12 cellular contexts compared by ENCODE assay signal in the genomic region with DNA sequence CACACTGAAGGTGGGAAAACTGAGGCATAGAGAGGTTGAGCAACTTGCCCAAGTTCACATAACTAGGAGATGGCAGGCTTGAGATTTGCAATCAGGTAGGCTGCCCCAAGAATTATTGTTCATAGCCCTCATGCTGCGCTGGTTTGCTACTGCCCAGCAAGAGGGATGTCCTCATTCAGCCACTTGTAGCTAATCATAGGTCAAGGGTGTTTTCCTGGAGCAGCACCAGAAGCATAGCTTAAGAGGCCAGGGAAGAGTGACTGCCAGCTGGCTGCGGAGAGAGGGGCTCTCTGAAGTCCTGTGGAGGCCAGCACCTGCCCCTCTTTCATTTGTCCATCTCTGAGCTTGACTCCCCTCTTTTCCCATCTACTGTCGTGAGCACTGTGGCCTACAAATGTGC.
"Had no signal": no experiment of that assay in that cellular context is flagged by ENCODE, and none has a peak within 500 bp of the region (broad histone marks: within the 10 kb centered on the region; RNA-seq: fewer than 3 reads in every experiment).

No MANE protein-coding gene starts in this region.

- H3K4me3 ChIP-seq: dorsolateral prefrontal cortex, psoas muscle had no signal

- H3K27ac ChIP-seq: brain microvascular endothelial cell, dorsolateral prefrontal cortex, psoas muscle had no signal

- H3K9me3 ChIP-seq: psoas muscle had no signal

- H3K36me3 ChIP-seq: brain microvascular endothelial cell had no signal

- DNase-seq: activated CD4-positive, CD25-positive, alpha-beta regulatory T cell; activated effector memory CD4-positive, alpha-beta T cell treated with anti-CD3 and anti-CD28 coated beads, Interleukin-2, amount 50 U/mL, for 16 hours; activated T-cell treated with anti-CD3 and anti-CD28 coated beads, Interleukin-2, amount 50 U/mL, for 24 hours; brain microvascular endothelial cell; dorsolateral prefrontal cortex; left colon; mesendoderm; nephron progenitor cell; psoas muscle; stimulated activated CD4-positive, alpha-beta T cell treated with anti-CD3 and anti-CD28 coated beads, Interleukin-4, amount 100 ng/mL, for 1 hour; stimulated activated CD8-positive, alpha-beta memory T cell treated with anti-CD3 and anti-CD28 coated beads, Interleukin-4, amount 100 ng/mL, for 48 hours; T-helper 2 cell had no signal

- H3K27me3 ChIP-seq: brain microvascular endothelial cell had no signal

- H3K4me1 ChIP-seq: psoas muscle had no signal
